In genomic region chr9:121987312-121987711, GRCh38 we compare ENCODE assay signal across 18 cellular contexts.
DNase-seq lines count a peak whose midpoint lies in the region; TF ChIP-seq lines count a peak whose summit lies in the region.
"Had no signal": no experiment of that assay in that cellular context is flagged by ENCODE, and none has a peak within 500 bp of the region (broad histone marks: within the 10 kb centered on the region; RNA-seq: fewer than 3 reads in every experiment).

No MANE protein-coding gene starts in this region.

- 0 out of 2 replicates have a peak overlapping the region, but pooled peaks have one; percentile 8 for H2AFZ ChIP-seq in OCI-LY7 (ENCODE audit: low read length)

- H3K27ac ChIP-seq in OCI-LY7 (ENCODE audit: low read depth, low read length, poor library complexity, severe bottlenecking) (no peak overlapping the region), testis (no peak overlapping the region)

- DNase-seq in GM03348 (ENCODE audit: low spot score) (peak; percentile 57), OCI-LY7 (ENCODE audit: low spot score) (no peak), kidney tubule cell (ENCODE audit: low spot score) (peak; percentile 66), testis (peak; percentile 24), NCI-H748 (lab: John Stamatoyannopoulos, UW; ENCODE audit: unreplicated experiment) (no peak), cerebellum (ENCODE audit: low spot score) (no peak), anterior cingulate cortex (lab: John Stamatoyannopoulos, UW) (no peak), iPS-NIHi7 (ENCODE audit: extremely low spot score) (no peak)
- DNase-seq: AML-193, COR-L47, DMS153, H7, MV-4-11, NCI-H1417, NCI-H187 treated with DMSO at 0.1 percent for 48 hours, NCI-H345, NCI-H526 treated with DMSO at 0.1 percent for 48 hours, PC-3 had no signal

- WGBS in testis, 2 donors, result 75 to 77% methylated on average over 7 of the region's 7 CpGs

- CTCF ChIA-PET in OCI-LY7 (lab: Charles Lee; ENCODE audit: unreplicated experiment), result no interaction called here

- H3K9me3 ChIP-seq in OCI-LY7 (ENCODE audit: low read length) (no peaks in the 10 kb centered on the region), testis (no peaks in the 10 kb centered on the region)

- H3K36me3 ChIP-seq in OCI-LY7 (ENCODE audit: insufficient read depth, low read length) (no peaks in the 10 kb centered on the region), testis (ENCODE audit: low read depth, missing control alignments) (no peaks in the 10 kb centered on the region)

- H4K20me1 ChIP-seq in OCI-LY7 (ENCODE audit: insufficient read depth, low read length), result no peaks in the 10 kb centered on the region

- POLR2A ChIA-PET in OCI-LY7 (lab: Charles Lee), result no interaction called here

- H3K79me2 ChIP-seq in OCI-LY7 (ENCODE audit: insufficient read depth, low read depth, low read length), result no peaks in the 10 kb centered on the region

- no peaks in the 10 kb centered on the region for H3K9me2 ChIP-seq in OCI-LY7 (ENCODE audit: insufficient read depth, low read length)

- intact Hi-C loops in OCI-LY7 (cut with micrococcal nuclease; ENCODE audit: unreplicated experiment) (no loop called here), testis (cut with DNase I; ENCODE audit: low total_unique reads) (loop anchor here (10.0 kb wide), 1 partner anchor 303 kb away; no protein-coding TSS in a partner anchor)

- no peak for TF ChIP-seq POLR2A in testis (IDR thresholded peaks at IDR 0.05)

- no peaks in the 10 kb centered on the region for H3K27me3 ChIP-seq in testis

- TF ChIP-seq CTCF in OCI-LY7 (conservative IDR thresholded peaks at IDR 0.05; ENCODE audit: low read length) (no peak), testis (IDR thresholded peaks at IDR 0.05) (no peak)

- H3K4me2 ChIP-seq in OCI-LY7 (ENCODE audit: low read length), result 0 out of 2 replicates have a peak overlapping the region, but pooled peaks have one; percentile 45

- H3K4me1 ChIP-seq in OCI-LY7 (ENCODE audit: insufficient read depth, low read length, poor library complexity, severe bottlenecking) (peaks cover 47% of the 10 kb centered on the region), testis (peaks cover 9% of the 10 kb centered on the region)

- BruUV-seq in OCI-LY7 (replicated peaks; lab: Mats Ljungman, UMichigan), result no TSS peak

- no peak overlapping the region for H3K4me3 ChIP-seq in OCI-LY7 (ENCODE audit: low read depth, low read length, poor library complexity, severe bottlenecking)
- no peak overlapping the region for H3K4me3 ChIP-seq in testis

Comparison
In these comparisons a context has a peak if more than half of its experiments do, and no peak if none do; other contexts are left out.
1. DNase-seq: peak in GM03348 (single experiment), kidney tubule cell (single experiment) and testis (single experiment); none in OCI-LY7 (single experiment), NCI-H748 (single experiment), cerebellum (single experiment), anterior cingulate cortex (0 of 58) and iPS-NIHi7 (single experiment).